Comparison of ENCODE assay signal across 1 cellular context in the genomic region with DNA sequence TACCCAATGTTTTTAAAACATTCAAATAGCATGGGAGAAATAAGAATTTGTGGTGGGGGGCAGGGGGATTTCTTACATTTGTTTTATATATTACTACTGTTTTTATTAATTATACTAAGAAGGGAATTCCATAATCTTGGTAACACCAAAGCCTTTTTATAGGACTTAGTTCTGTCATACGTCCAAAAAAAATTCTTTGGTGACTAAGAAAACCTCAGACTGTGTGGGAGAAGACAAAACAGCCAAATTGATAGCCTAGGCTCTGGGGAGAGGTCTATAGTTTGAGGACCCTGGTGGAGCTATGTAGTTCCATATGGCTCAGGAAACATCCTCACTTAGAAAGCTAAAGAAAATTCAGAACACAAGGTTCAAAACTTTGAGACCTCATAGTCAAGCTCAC.
TF ChIP-seq lines count a peak whose summit lies in the region.

No MANE protein-coding gene starts in this region.

TF ChIP-seq in IMR-90, 13 proteins besides CTCF, POLR2A, EP300 and RAD21 (continued from another document):
- TF ChIP-seq, protein P1, sequence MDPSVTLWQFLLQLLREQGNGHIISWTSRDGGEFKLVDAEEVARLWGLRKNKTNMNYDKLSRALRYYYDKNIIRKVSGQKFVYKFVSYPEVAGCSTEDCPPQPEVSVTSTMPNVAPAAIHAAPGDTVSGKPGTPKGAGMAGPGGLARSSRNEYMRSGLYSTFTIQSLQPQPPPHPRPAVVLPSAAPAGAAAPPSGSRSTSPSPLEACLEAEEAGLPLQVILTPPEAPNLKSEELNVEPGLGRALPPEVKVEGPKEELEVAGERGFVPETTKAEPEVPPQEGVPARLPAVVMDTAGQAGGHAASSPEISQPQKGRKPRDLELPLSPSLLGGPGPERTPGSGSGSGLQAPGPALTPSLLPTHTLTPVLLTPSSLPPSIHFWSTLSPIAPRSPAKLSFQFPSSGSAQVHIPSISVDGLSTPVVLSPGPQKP (IDR thresholded peaks at IDR 0.05; ENCODE audit: borderline replicate concordance, low read depth, low read length), result no peak
- TF ChIP-seq, protein P2, sequence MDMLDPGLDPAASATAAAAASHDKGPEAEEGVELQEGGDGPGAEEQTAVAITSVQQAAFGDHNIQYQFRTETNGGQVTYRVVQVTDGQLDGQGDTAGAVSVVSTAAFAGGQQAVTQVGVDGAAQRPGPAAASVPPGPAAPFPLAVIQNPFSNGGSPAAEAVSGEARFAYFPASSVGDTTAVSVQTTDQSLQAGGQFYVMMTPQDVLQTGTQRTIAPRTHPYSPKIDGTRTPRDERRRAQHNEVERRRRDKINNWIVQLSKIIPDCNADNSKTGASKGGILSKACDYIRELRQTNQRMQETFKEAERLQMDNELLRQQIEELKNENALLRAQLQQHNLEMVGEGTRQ (IDR thresholded peaks at IDR 0.05; ENCODE audit: low read depth, low read length), result no peak
- TF ChIP-seq MAFK (IDR thresholded peaks at IDR 0.05; ENCODE audit: low read depth, low read length), result no peak
- no peak for TF ChIP-seq RCOR1 (IDR thresholded peaks at IDR 0.05; ENCODE audit: insufficient replicate concordance, low read length)
- no peak for TF ChIP-seq FOS (IDR thresholded peaks at IDR 0.05; ENCODE audit: low read depth, low read length)
